ENCODE assay signal across 4 cellular contexts in genomic region chr6:136401236-136401635, GRCh38.
DNase-seq lines count a peak whose midpoint lies in the region; ATAC-seq, FAIRE-seq and TF ChIP-seq lines count a peak whose summit lies in the region.
"Not testable (repeated sequence)": the region's sequence is repeated elsewhere in the genome, so short reads cannot be mapped to it uniquely, and the experiment has no call there.

No MANE protein-coding gene starts in this region.

- POLR2A ChIA-PET in PC-3 (lab: Charles Lee; ENCODE audit: unreplicated experiment); K562 (lab: Yijun Ruan, JAX): not testable (repeated sequence)

- H3K9me1 ChIP-seq in K562 (ENCODE audit: control insufficient read depth, insufficient read depth, low read length) = not testable (repeated sequence)

- H3K4me1 ChIP-seq in GM23248 (ENCODE audit: insufficient read depth) = peaks cover 29% of the 10 kb centered on the region
- peaks cover 37% of the 10 kb centered on the region for H3K4me1 ChIP-seq in PC-3 (ENCODE audit: insufficient read depth, low read length)
- H3K4me1 ChIP-seq in K562 (replicated peaks in 1 of 2; ENCODE audit: control insufficient read depth in 2 of 2, insufficient read depth in 2 of 2, low read length in 2 of 2) = peaks cover 4 to 40% of the 10 kb centered on the region in 2 experiments
- H3K4me1 ChIP-seq in smooth muscle cell (ENCODE audit: low read depth) = not testable (repeated sequence)

- FAIRE-seq in K562 (lab: Jason Lieb, UNC) = not testable (repeated sequence)

- in situ Hi-C loops in GM23248 (cut with MboI); K562 (cut with MboI): not testable (repeated sequence)

- not testable (repeated sequence) for H3K36me3 ChIP-seq in GM23248 (ENCODE audit: low read depth); PC-3 (ENCODE audit: low read depth, low read length); K562 (ENCODE audit: control insufficient read depth, insufficient read depth, low read length); smooth muscle cell (ENCODE audit: low read depth)

- not testable (repeated sequence) for TF ChIP-seq CTCF in PC-3 (conservative IDR thresholded peaks at IDR 0.05; ENCODE audit: low read depth, low read length); K562 (IDR thresholded peaks at IDR 0.05 in 2 of 3, conservative IDR thresholded peaks at IDR 0.05 in 1 of 3; ENCODE audit: insufficient read depth in 2 of 3, low read depth in 1 of 3, low read length in 3 of 3); smooth muscle cell (IDR thresholded peaks at IDR 0.05; ENCODE audit: borderline replicate concordance, insufficient read depth, poor library complexity, severe bottlenecking)

- not testable (repeated sequence) for TF ChIP-seq EP300 in K562 (IDR thresholded peaks at IDR 0.05; ENCODE audit: low read length)

- DNase-seq in GM23248; PC-3; K562 (ENCODE audit: extremely low read depth in 1 of 4, low spot score in 3 of 4); smooth muscle cell (lab: John Stamatoyannopoulos, UW; ENCODE audit: unreplicated experiment): not testable (repeated sequence)

- H3F3A ChIP-seq in GM23248 (ENCODE audit: insufficient read depth) = peaks cover 30% of the 10 kb centered on the region
- H3F3A ChIP-seq in PC-3 (ENCODE audit: low read length, unreplicated experiment) = not testable (repeated sequence)
- peaks cover 14% of the 10 kb centered on the region for H3F3A ChIP-seq in smooth muscle cell (ENCODE audit: low read depth)

- TF ChIP-seq RAD21 in K562 (CRISPR knock-in tag; conservative IDR thresholded peaks at IDR 0.05 in 1 of 2, IDR thresholded peaks at IDR 0.05 in 1 of 2) = not testable (repeated sequence)

- not testable (repeated sequence) for H3K4me3 ChIP-seq in GM23248; PC-3 (ENCODE audit: low read length); K562; smooth muscle cell

- not testable (repeated sequence) for H4K20me1 ChIP-seq in GM23248 (ENCODE audit: insufficient read depth); PC-3 (ENCODE audit: low read length); K562 (replicated peaks; ENCODE audit: control insufficient read depth, insufficient read depth, low read length); smooth muscle cell (ENCODE audit: low read depth)

- WGBS in GM23248 (ENCODE audit: low coverage in 1 of 2, low lambda C conversion rate in 2 of 2, missing lambda C conversion rate in 2 of 2), 2 experiments = 97 to 98% methylated on average over 4 of the region's 4 CpGs
- 25% methylated on average over 4 of the region's 4 CpGs for WGBS in K562 (ENCODE audit: insufficient coverage, low coverage, missing lambda C conversion rate)
- 94% methylated on average over 4 of the region's 4 CpGs for WGBS in smooth muscle cell (ENCODE audit: low lambda C conversion rate)

- not testable (repeated sequence) for BruUV-seq in PC-3 (replicated peaks; lab: Mats Ljungman, UMichigan); K562 (replicated peaks; lab: Mats Ljungman, UMichigan)

- not testable (repeated sequence) for TF ChIP-seq POLR2A in K562 (conservative IDR thresholded peaks at IDR 0.05)

- H3K27ac ChIP-seq in GM23248 (peak overlapping the region; percentile 95; the same call in 1 of the 2 replicates), PC-3 (ENCODE audit: low read length) (peak overlapping the region; percentile 99; the same call in 1 of the 2 replicates), smooth muscle cell (ENCODE audit: low read depth) (peak overlapping the region; percentile 97)
- H3K27ac ChIP-seq in K562 (ENCODE audit: extremely low read depth, low read depth, low read length) = not testable (repeated sequence)

- H3K27me3 ChIP-seq in GM23248 (replicated peaks; ENCODE audit: insufficient read depth); PC-3 (ENCODE audit: low read length); K562 (ENCODE audit: control insufficient read depth in 2 of 2, insufficient read depth in 2 of 2, low read length in 2 of 2); smooth muscle cell (ENCODE audit: low read depth): not testable (repeated sequence)

- CTCF ChIA-PET in PC-3 (lab: Charles Lee); K562 (lab: Yijun Ruan, JAX; ENCODE audit: low intra/inter-chr PET ratio): not testable (repeated sequence)

- H3K9ac ChIP-seq in GM23248; PC-3 (ENCODE audit: low read length); K562 (ENCODE audit: insufficient read depth in 1 of 2, low read depth in 2 of 2, low read length in 2 of 2); smooth muscle cell (ENCODE audit: low read depth): not testable (repeated sequence)

- not testable (repeated sequence) for H3K9me3 ChIP-seq in GM23248 (ENCODE audit: low read depth); PC-3 (ENCODE audit: low read length); K562 (replicated peaks; ENCODE audit: control insufficient read depth, insufficient read depth, low read depth, low read length); smooth muscle cell (replicated peaks; ENCODE audit: low read depth)

- ATAC-seq in PC-3, K562: not testable (repeated sequence)

- not testable (repeated sequence) for H2AFZ ChIP-seq in GM23248; PC-3 (ENCODE audit: low read length); K562 (ENCODE audit: low read depth, low read length); smooth muscle cell (ENCODE audit: low read depth)

- H3K9me2 ChIP-seq in GM23248 (ENCODE audit: insufficient read depth); PC-3 (replicated peaks; ENCODE audit: low read length): not testable (repeated sequence)

- not testable (repeated sequence) for H3K4me2 ChIP-seq in GM23248 (ENCODE audit: unreplicated experiment); PC-3 (ENCODE audit: low read length); K562 (ENCODE audit: insufficient read depth, low read length); smooth muscle cell

- intact Hi-C loops in PC-3 (cut with micrococcal nuclease) = loop anchor here (10.0 kb wide), 1 partner anchor 144 kb away; no protein-coding TSS in a partner anchor
- intact Hi-C loops in K562 (cut with micrococcal nuclease) = not testable (repeated sequence)

- not testable (repeated sequence) for H3K79me2 ChIP-seq in GM23248 (ENCODE audit: insufficient read depth); PC-3 (ENCODE audit: low read length); K562 (ENCODE audit: control insufficient read depth, insufficient read depth, low read length); smooth muscle cell (ENCODE audit: low read depth)

TF ChIP-seq in K562, 482 proteins besides CTCF, POLR2A, EP300 and RAD21:
- TF ChIP-seq KDM1A (IDR thresholded peaks at IDR 0.05) = peak in 1 of 2 experiments; percentile 22; a peak in 1 of 4 replicates
- peak; percentile 22; the same call in 1 of the 2 replicates for TF ChIP-seq HDAC2 (IDR thresholded peaks at IDR 0.05)
- peak; percentile 46; the same call in 1 of the 2 replicates for TF ChIP-seq BCOR (IDR thresholded peaks at IDR 0.05)
- peak; percentile 86 for TF ChIP-seq ZNF146 (CRISPR knock-in tag; IDR thresholded peaks at IDR 0.05; ENCODE audit: unreplicated experiment)
TF ChIP-seq in K562: peak in this region for 4; not testable (repeated sequence) for 478.
